Comparison of ENCODE assay signal across 8 cellular contexts in genomic region chr5:76818844-76819831, GRCh38. TPM values are rescaled to one million over a fixed set of nuclear protein-coding genes. Genes with fewer than 3 reads are reported as not detected.
DNase-seq lines count a peak whose midpoint lies in the region; ATAC-seq and TF ChIP-seq lines count a peak whose summit lies in the region.

Gene F2RL1 (plus strand): TSS chr5:76819030. CDS start chr5:76819183, 153 bp downstream.

- no peaks in the 10 kb centered on the region for H3K36me3 ChIP-seq in WERI-Rb-1

- peaks cover 7 to 12% of the 10 kb centered on the region in 2 donors for H3K4me1 Mint-ChIP-seq in immature natural killer cell

- ATAC-seq in HG03095 (IDR thresholded peaks at IDR 0.05; ENCODE audit: unreplicated experiment) (no peak), HG02870 (IDR thresholded peaks at IDR 0.05; ENCODE audit: unreplicated experiment) (no peak)

- H3K4me3 ChIP-seq in AG09309 (ENCODE audit: control insufficient read depth, low read depth, low read length) (peak within 1 kb of the TSS; percentile 52), LNCaP clone FGC (ENCODE audit: low read depth, low read length) (peak within 1 kb of the TSS; percentile 91), WERI-Rb-1 (ENCODE audit: low read depth, low read length) (peak within 1 kb of the TSS; percentile 54), skin epidermis (peak within 1 kb of the TSS; percentile 42 to 74 (median 55))

- H3K27ac ChIP-seq in WERI-Rb-1: no peak within 1 kb of the TSS
- no peak within 1 kb of the TSS for H3K27ac ChIP-seq in caudate nucleus (ENCODE audit: low read depth, low read length)
- H3K27ac ChIP-seq in skin epidermis: peak within 1 kb of the TSS in 19 of 21 experiments; percentile 2 to 89 (median 75)

- H3K9me3 ChIP-seq in WERI-Rb-1 (ENCODE audit: severe bottlenecking): no peaks in the 10 kb centered on the region

- H3K9me3 Mint-ChIP-seq in immature natural killer cell: peaks cover 0 to 3% (median 0%) of the 10 kb centered on the region in 6 donors

- no peaks in the 10 kb centered on the region for H3K27me3 ChIP-seq in WERI-Rb-1 (ENCODE audit: insufficient read depth, low read depth, severe bottlenecking)

- H3K4me3 Mint-ChIP-seq in immature natural killer cell: peak within 1 kb of the TSS; percentile 64 to 81 (median 76)

- DNase-seq in AG09309 (ENCODE audit: low read depth): no peak
- DNase-seq in LNCaP clone FGC (ENCODE audit: low read depth): peak; percentile 69
- peak; percentile 85 for DNase-seq in WERI-Rb-1
- DNase-seq in caudate nucleus (lab: John Stamatoyannopoulos, UW): peak in 36 of 61 donors; percentile 4 to 74 (median 30)
- peak; percentile 9 to 15 (median 11) for DNase-seq in immature natural killer cell

- no peak for TF ChIP-seq CTCF in AG09309 (IDR thresholded peaks at IDR 0.05; ENCODE audit: control insufficient read depth, insufficient read depth, low read depth, low read length, missing control alignments)
- TF ChIP-seq CTCF in LNCaP clone FGC (IDR thresholded peaks at IDR 0.05; ENCODE audit: control insufficient read depth, extremely low read depth, insufficient read depth): no peak
- TF ChIP-seq CTCF in WERI-Rb-1 (IDR thresholded peaks at IDR 0.05; ENCODE audit: low read depth, low read length): peak; percentile 26; the same call in 1 of the 2 replicates

- H3K27ac Mint-ChIP-seq in immature natural killer cell: no peak within 1 kb of the TSS

- H3K27me3 Mint-ChIP-seq in immature natural killer cell (ENCODE audit: low read depth in 3 of 3): peaks cover 16 to 26% (median 21%) of the 10 kb centered on the region in 3 donors

- no peaks in the 10 kb centered on the region for H3K36me3 Mint-ChIP-seq in immature natural killer cell

RNA-seq across cellular contexts. Expression of gene F2RL1, which starts in this region (rescaled TPM):
- 1 to 10 TPM in 1 of 3 donors, under 1 TPM in 1, not detected in 1; 0.53 to 2.1 TPM for polyA plus RNA-seq in immature natural killer cell

Comparison
In these comparisons a context has a peak if more than half of its experiments do, and no peak if none do; other contexts are left out.
1. H3K27ac ChIP-seq: peak in skin epidermis (19 of 21); none in WERI-Rb-1 (single experiment) and caudate nucleus (single experiment).
2. Peak in every context shown above with its lines, with median percentiles within 50 percentile points of each other: H3K4me3 ChIP-seq.